In genomic region chr1:44713321-44713781, GRCh38 we compare ENCODE assay signal across 1 cellular context.
TF ChIP-seq lines count a peak whose summit lies in the region.

No MANE protein-coding gene starts in this region.

TF ChIP-seq in K562, 482 proteins besides CTCF, POLR2A, EP300 and RAD21 (continued from another document):
- TF ChIP-seq SFPQ (IDR thresholded peaks at IDR 0.05; ENCODE audit: low read depth, low read length) (no peak), KAT2B (IDR thresholded peaks at IDR 0.05; ENCODE audit: low read depth, low read length) (no peak), ZKSCAN1 (IDR thresholded peaks at IDR 0.05; ENCODE audit: low read depth, low read length) (no peak)
